In the genomic region with DNA sequence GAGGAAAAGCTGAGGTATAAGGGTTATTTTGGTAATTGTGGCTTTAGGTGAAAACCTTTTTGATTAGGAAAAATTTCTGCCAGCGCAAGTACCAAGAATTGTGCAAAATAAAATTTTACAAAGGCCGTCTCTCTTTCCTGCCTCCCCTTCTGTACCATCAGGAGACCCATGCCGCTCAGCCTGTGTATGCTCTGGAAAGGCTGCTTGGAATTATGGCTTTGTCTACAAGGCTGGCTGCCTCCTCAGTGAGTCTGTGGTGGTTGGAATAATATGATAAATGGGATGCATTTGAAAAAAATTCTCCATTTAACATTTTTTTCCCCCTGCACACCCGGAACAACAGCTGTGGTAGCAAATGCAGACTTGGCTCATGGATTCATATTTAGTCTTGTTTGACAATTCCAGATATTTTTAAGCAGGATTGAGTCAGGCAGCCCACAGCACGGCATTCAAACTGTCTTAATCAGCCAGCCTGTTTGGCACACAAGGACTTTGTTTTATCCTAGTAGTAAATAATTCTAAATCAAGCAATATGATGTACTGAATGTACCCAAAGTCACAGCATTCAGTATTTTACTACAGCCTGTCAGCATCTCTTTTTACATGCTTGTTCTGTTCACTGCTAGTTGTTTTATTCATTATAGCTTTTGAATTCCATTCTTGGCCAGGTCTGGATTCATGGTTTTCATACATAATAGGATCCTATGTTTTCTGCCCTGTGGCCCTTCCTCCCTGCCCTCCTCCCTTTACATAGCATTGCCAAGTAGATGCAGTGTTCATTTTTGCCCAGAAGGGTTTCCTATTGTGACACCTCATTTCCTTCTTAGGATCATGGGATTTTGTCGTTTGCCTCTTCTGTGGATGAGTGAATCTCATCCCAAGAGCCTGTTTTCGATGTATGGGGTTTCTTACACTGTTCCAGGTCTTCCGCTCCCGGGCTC, we compare ENCODE assay signal across 1 cellular context.
TF ChIP-seq lines count a peak whose summit lies in the region.

No MANE protein-coding gene starts in this region.

TF ChIP-seq in A549, 52 proteins besides CTCF, POLR2A, EP300 and RAD21 (continued from another document):
- TF ChIP-seq, protein P1, sequence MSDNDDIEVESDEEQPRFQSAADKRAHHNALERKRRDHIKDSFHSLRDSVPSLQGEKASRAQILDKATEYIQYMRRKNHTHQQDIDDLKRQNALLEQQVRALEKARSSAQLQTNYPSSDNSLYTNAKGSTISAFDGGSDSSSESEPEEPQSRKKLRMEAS (IDR thresholded peaks at IDR 0.05) = no peak
